ENCODE assay signal across 8 cellular contexts in the genomic region with DNA sequence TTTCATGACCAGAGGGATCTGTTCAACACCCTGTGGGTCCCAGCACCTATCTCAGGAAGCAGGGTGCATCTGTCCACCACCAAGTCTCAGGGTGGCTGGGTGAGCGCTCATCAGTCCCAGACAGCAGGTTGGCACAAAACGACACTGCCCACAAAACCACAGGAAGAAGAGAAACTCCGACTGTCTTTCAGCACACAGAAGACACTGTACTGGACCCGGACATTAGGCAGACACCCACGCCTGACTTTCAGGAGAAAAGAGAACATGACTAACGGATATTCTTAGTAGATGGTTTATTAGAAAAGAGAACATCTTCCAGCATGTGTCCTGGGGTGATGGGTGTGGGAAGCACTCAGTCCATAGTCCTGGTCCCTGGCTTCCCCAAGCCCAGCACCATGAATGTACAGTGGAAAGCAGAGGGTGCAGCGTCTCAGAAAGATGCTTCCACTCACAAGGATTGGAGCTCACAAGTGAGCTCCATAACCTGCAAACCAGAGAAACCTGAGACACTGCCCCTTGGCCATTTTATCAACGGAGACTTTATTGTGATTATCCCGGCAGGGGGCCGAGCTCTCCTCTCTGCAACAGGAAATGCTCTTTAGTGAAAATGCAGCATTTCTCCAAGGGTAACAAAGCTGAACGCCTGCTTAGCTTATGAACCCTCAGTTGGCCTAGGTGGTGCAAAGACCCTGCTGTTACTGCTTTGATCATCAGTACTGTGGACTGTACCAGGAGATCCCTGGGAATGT. TPM values are rescaled to one million over a fixed set of nuclear protein-coding genes. Genes with fewer than 3 reads are reported as not detected.
DNase-seq lines count a peak whose midpoint lies in the region; ATAC-seq and TF ChIP-seq lines count a peak whose summit lies in the region.

No MANE protein-coding gene starts in this region.

- H3K27ac Mint-ChIP-seq in activated T-helper 1 cell treated with anti-CD3 and anti-CD28 coated beads, Interleukin-12 subunit alpha, Interleukin-12 subunit beta, Interleukin-2, Interleukin-4 antibody, amounts not matched to agents 30 ng/mL and 10 ng/mL and 1 ng/mL, durations not matched to agents 14 hours and 24 hours and 36 hours, result no peak overlapping the region

- ATAC-seq in gastrocnemius medialis, result no peak

- peak overlapping the region; percentile 76 for H3K4me3 Mint-ChIP-seq in activated T-helper 1 cell treated with anti-CD3 and anti-CD28 coated beads, Interleukin-12 subunit alpha, Interleukin-12 subunit beta, Interleukin-2, Interleukin-4 antibody, amounts not matched to agents 30 ng/mL and 10 ng/mL and 1 ng/mL, durations not matched to agents 14 hours and 24 hours and 36 hours

- H3K27me3 Mint-ChIP-seq in activated T-helper 1 cell treated with anti-CD3 and anti-CD28 coated beads, Interleukin-12 subunit alpha, Interleukin-12 subunit beta, Interleukin-2, Interleukin-4 antibody, amounts not matched to agents 30 ng/mL and 10 ng/mL and 1 ng/mL, durations not matched to agents 14 hours and 24 hours and 36 hours (ENCODE audit: insufficient read depth), result peaks cover 2% of the 10 kb centered on the region

- H3K9me2 ChIP-seq in GM23248 (ENCODE audit: insufficient read depth), result no peaks in the 10 kb centered on the region

- H3K27me3 ChIP-seq in GM23248 (replicated peaks; ENCODE audit: insufficient read depth) (no peaks in the 10 kb centered on the region; the same call in 1 of the 2 replicates), vagina (no peaks in the 10 kb centered on the region), gastrocnemius medialis (no peaks in the 10 kb centered on the region)

- no peaks in the 10 kb centered on the region for H4K20me1 ChIP-seq in GM23248 (ENCODE audit: insufficient read depth)

- intact Hi-C loops in activated T-helper 1 cell treated with anti-CD3 and anti-CD28 coated beads, Interleukin-12 subunit alpha, Interleukin-12 subunit beta, Interleukin-2, Interleukin-4 antibody, amounts not matched to agents 30 ng/mL and 10 ng/mL and 1 ng/mL, durations not matched to agents 14 hours and 24 hours and 36 hours (cut with micrococcal nuclease), result loop anchor here (5.0 to 10.0 kb wide), 5 partner anchors 239 to 1496 kb away; a partner anchor contains a TSS
- intact Hi-C loops in vagina (cut with DNase I) (no loop called here), gastrocnemius medialis (cut with DNase I; ENCODE audit: low total_unique reads) (loop anchor here (5.0 kb wide), 1 partner anchor 36 kb away; a partner anchor contains a TSS)

- H3K9me3 ChIP-seq in GM23248 (ENCODE audit: low read depth) (no peaks in the 10 kb centered on the region), vagina (no peaks in the 10 kb centered on the region), gastrocnemius medialis (no peaks in the 10 kb centered on the region)

- H3K4me1 ChIP-seq in GM23248 (ENCODE audit: insufficient read depth), result peaks cover 8% of the 10 kb centered on the region; the same call in 1 of the 2 replicates
- peaks cover 26% of the 10 kb centered on the region for H3K4me1 ChIP-seq in vagina
- peaks cover 0 to 3% of the 10 kb centered on the region in 2 donors for H3K4me1 ChIP-seq in gastrocnemius medialis

- no peak overlapping the region for H2AFZ ChIP-seq in GM23248

- peaks cover 5% of the 10 kb centered on the region for H3K36me3 Mint-ChIP-seq in activated T-helper 1 cell treated with anti-CD3 and anti-CD28 coated beads, Interleukin-12 subunit alpha, Interleukin-12 subunit beta, Interleukin-2, Interleukin-4 antibody, amounts not matched to agents 30 ng/mL and 10 ng/mL and 1 ng/mL, durations not matched to agents 14 hours and 24 hours and 36 hours (ENCODE audit: low read depth)

- H3K9ac ChIP-seq in GM23248, result no peak overlapping the region

- H3K4me1 Mint-ChIP-seq in activated T-helper 1 cell treated with anti-CD3 and anti-CD28 coated beads, Interleukin-12 subunit alpha, Interleukin-12 subunit beta, Interleukin-2, Interleukin-4 antibody, amounts not matched to agents 30 ng/mL and 10 ng/mL and 1 ng/mL, durations not matched to agents 14 hours and 24 hours and 36 hours (ENCODE audit: low read depth), result peaks cover 8% of the 10 kb centered on the region

- no peaks in the 10 kb centered on the region for H3K9me3 Mint-ChIP-seq in activated T-helper 1 cell treated with anti-CD3 and anti-CD28 coated beads, Interleukin-12 subunit alpha, Interleukin-12 subunit beta, Interleukin-2, Interleukin-4 antibody, amounts not matched to agents 30 ng/mL and 10 ng/mL and 1 ng/mL, durations not matched to agents 14 hours and 24 hours and 36 hours

- H3K4me3 ChIP-seq in GM23248 (no peak overlapping the region), vagina (no peak overlapping the region), gastrocnemius medialis (no peak overlapping the region)

- H3K27ac ChIP-seq in GM23248 (no peak overlapping the region), vagina (peak overlapping the region; percentile 83), gastrocnemius medialis (no peak overlapping the region)

- WGBS in GM23248 (ENCODE audit: low coverage in 1 of 2, low lambda C conversion rate in 2 of 2, missing lambda C conversion rate in 2 of 2), 2 experiments, result 45 to 55% methylated on average over 11 of the region's 11 CpGs

- in situ Hi-C loops in GM23248 (cut with MboI) (no loop called here), gastrocnemius medialis (cut with MboI; ENCODE audit: low sequenced_read_pairs in 4 of 4) (no loop called here)

- no peaks in the 10 kb centered on the region for H3K36me3 ChIP-seq in GM23248 (ENCODE audit: low read depth)
- no peaks in the 10 kb centered on the region for H3K36me3 ChIP-seq in vagina
- H3K36me3 ChIP-seq in gastrocnemius medialis, result no peaks in the 10 kb centered on the region

- H3F3A ChIP-seq in GM23248 (ENCODE audit: insufficient read depth), result no peaks in the 10 kb centered on the region; the same call in 1 of the 2 replicates

- TF ChIP-seq CTCF in vagina (IDR thresholded peaks at IDR 0.05) (no peak), gastrocnemius medialis (IDR thresholded peaks at IDR 0.05 in 4 of 5, conservative IDR thresholded peaks at IDR 0.05 in 1 of 5) (no peak)

- no peak for TF ChIP-seq POLR2A in vagina (IDR thresholded peaks at IDR 0.05)
- TF ChIP-seq POLR2A in gastrocnemius medialis (IDR thresholded peaks at IDR 0.05), result no peak

- DNase-seq in CMK (ENCODE audit: low read depth), result peak; percentile 76
- peak; percentile 35 for DNase-seq in GM23248
- DNase-seq in NOMO-1 treated with DMSO at 0.1 percent for 48 hours (lab: John Stamatoyannopoulos, UW; ENCODE audit: unreplicated experiment), result peak; percentile 47
- peak; percentile 41 for DNase-seq in activated T-helper 1 cell treated with anti-CD3 and anti-CD28 coated beads, Interleukin-12 subunit alpha, Interleukin-12 subunit beta, Interleukin-2, Interleukin-4 antibody, amounts not matched to agents 30 ng/mL and 10 ng/mL and 1 ng/mL, durations not matched to agents 14 hours and 24 hours and 36 hours (ENCODE audit: low spot score)
- peak; percentile 32 for DNase-seq in midbrain (lab: John Stamatoyannopoulos, UW)
- DNase-seq in vagina (ENCODE audit: extremely low spot score in 2 of 2), result no peak
- no peak for DNase-seq in HK-2 (ENCODE audit: unreplicated experiment)
- DNase-seq in gastrocnemius medialis, result no peak

- no peak overlapping the region for H3K4me2 ChIP-seq in GM23248 (ENCODE audit: unreplicated experiment)

- H3K79me2 ChIP-seq in GM23248 (ENCODE audit: insufficient read depth), result no peaks in the 10 kb centered on the region

RNA-seq across cellular contexts. Expression of a gene that starts 35.8 kb away (rescaled TPM):
- total RNA-seq in GM23248 (2014; rRNA removed; shearing (Covaris generic)), result not detected in 2 replicates
- not detected in 2 replicates for polyA plus RNA-seq in GM23248 (2016; fragmentation: Nextera tagmentation; extraction: Ambion mirVana)
- 350 and 351 TPM in 2 replicates for total RNA-seq in activated T-helper 1 cell treated with anti-CD3 and anti-CD28 coated beads, Interleukin-12 subunit alpha, Interleukin-12 subunit beta, Interleukin-2, Interleukin-4 antibody, amounts not matched to agents 30 ng/mL and 10 ng/mL and 1 ng/mL, durations not matched to agents 14 hours and 24 hours and 36 hours
- total RNA-seq in vagina, result 25.5 TPM
- 1 to 10 TPM; 1.9 to 3.2 (median 2.3) TPM for total RNA-seq in gastrocnemius medialis

RNA-seq across cellular contexts. Expression of a gene that starts 55.8 kb away (rescaled TPM):
- total RNA-seq in GM23248 (2014; rRNA removed; shearing (Covaris generic)), result not detected in 2 replicates
- polyA plus RNA-seq in GM23248 (2016; fragmentation: Nextera tagmentation; extraction: Ambion mirVana), result not detected in 2 replicates
- 0.03 TPM in 1 of 2 replicates, not detected in the other for total RNA-seq in activated T-helper 1 cell treated with anti-CD3 and anti-CD28 coated beads, Interleukin-12 subunit alpha, Interleukin-12 subunit beta, Interleukin-2, Interleukin-4 antibody, amounts not matched to agents 30 ng/mL and 10 ng/mL and 1 ng/mL, durations not matched to agents 14 hours and 24 hours and 36 hours
- total RNA-seq in vagina (4.9 TPM), gastrocnemius medialis (under 1 TPM in 2 of 4 donors, not detected in 2; 0.07 to 0.09 TPM)

Comparison
In these comparisons a context has a peak if more than half of its experiments do, and no peak if none do; other contexts are left out.
1. DNase-seq: peak in CMK (single experiment), GM23248 (single experiment), NOMO-1 treated with DMSO at 0.1 percent for 48 hours (single experiment), activated T-helper 1 cell treated with anti-CD3 and anti-CD28 coated beads, Interleukin-12 subunit alpha, Interleukin-12 subunit beta, Interleukin-2, Interleukin-4 antibody, amounts not matched to agents 30 ng/mL and 10 ng/mL and 1 ng/mL, durations not matched to agents 14 hours and 24 hours and 36 hours (single experiment) and midbrain (single experiment); none in vagina (0 of 2), HK-2 (single experiment) and gastrocnemius medialis (0 of 2).
2. RNA of a gene that starts 35.8 kb away (total RNA-seq): 350 to 351 TPM in activated T-helper 1 cell treated with anti-CD3 and anti-CD28 coated beads, Interleukin-12 subunit alpha, Interleukin-12 subunit beta, Interleukin-2, Interleukin-4 antibody, amounts not matched to agents 30 ng/mL and 10 ng/mL and 1 ng/mL, durations not matched to agents 14 hours and 24 hours and 36 hours; 25.5 TPM in vagina (single experiment), 1.9 to 3.2 TPM in gastrocnemius medialis and not detected in GM23248; every median in the first group is over 10 times any median in the second.